27 cellular contexts compared by ENCODE assay signal in genomic region chr7:80804581-80804980, GRCh38.
"Had no signal": no experiment of that assay in that cellular context is flagged by ENCODE, and none has a peak within 500 bp of the region (broad histone marks: within the 10 kb centered on the region; RNA-seq: fewer than 3 reads in every experiment).

No MANE protein-coding gene starts in this region.

- H3K4me1 ChIP-seq: adrenal gland, body of pancreas, left lung, lower lobe of right lung, parathyroid adenoma, upper lobe of left lung had no signal

- H3K9ac ChIP-seq: parathyroid adenoma had no signal

- H3K27ac ChIP-seq: adrenal gland, body of pancreas, left lung, lower lobe of right lung, parathyroid adenoma, stomach, thyroid gland, upper lobe of left lung, vagina, VCaP had no signal

- H3K9me3 ChIP-seq: adrenal gland, body of pancreas, left lung, lower lobe of right lung, stomach, thyroid gland, upper lobe of left lung, vagina had no signal

- H3K27me3 ChIP-seq: adrenal gland, body of pancreas, left lung, stomach, thyroid gland, upper lobe of left lung, vagina had no signal

- ATAC-seq: body of pancreas; left lung; lower lobe of right lung; naive thymus-derived CD8-positive, alpha-beta T cell; right cardiac atrium; stimulated activated naive B cell treated with anti-CD40 and anti-IgM and Interleukin-4, amounts not matched to agents 10 μg/mL and 1 μg/mL and 100 μg/mL, for 72 hours had no signal

- H2AFZ ChIP-seq: parathyroid adenoma had no signal

- H3K36me3 ChIP-seq: adrenal gland, lower lobe of right lung, thyroid gland, upper lobe of left lung, vagina had no signal

- H3K4me3 ChIP-seq: adrenal gland, body of pancreas, left lung, lower lobe of right lung, stomach, thyroid gland, upper lobe of left lung, vagina had no signal

- DNase-seq: activated CD4-positive, alpha-beta T cell treated with anti-CD3 and anti-CD28 coated beads for 48 hours; activated CD4-positive, alpha-beta T cell treated with anti-CD3 and anti-CD28 coated beads, Interleukin-2, amount 50 U/mL, for 48 hours; activated CD8-positive, alpha-beta memory T cell treated with anti-CD3 and anti-CD28 coated beads for 24 hours; activated effector memory CD4-positive, alpha-beta T cell treated with anti-CD3 and anti-CD28 coated beads, Interleukin-2, amount 50 U/mL, for 16 hours; activated naive CD4-positive, alpha-beta T cell treated with anti-CD3 and anti-CD28 coated beads for 36 hours; activated naive CD8-positive, alpha-beta T cell treated with anti-CD3 and anti-CD28 coated beads for 36 hours; adrenal gland; aorta; body of pancreas; effector memory CD4-positive, alpha-beta T cell; erythroblast; kidney; left lung; lower lobe of right lung; mesenchymal stem cell; naive thymus-derived CD8-positive, alpha-beta T cell; occipital lobe; right cardiac atrium; stimulated activated CD4-positive, alpha-beta T cell treated with anti-CD3 and anti-CD28 coated beads, Interleukin-15, amount 100 ng/mL, for 24 hours; stimulated activated CD4-positive, alpha-beta T cell treated with anti-CD3 and anti-CD28 coated beads, Interleukin-2, amount 100 ng/mL, for 24 hours; stimulated activated naive B cell treated with anti-CD40 and anti-IgM and Interleukin-4, amounts not matched to agents 10 μg/mL and 1 μg/mL and 100 μg/mL, for 72 hours; stomach; thyroid gland; upper lobe of left lung had no signal

- H3K79me2 ChIP-seq: parathyroid adenoma had no signal
